Comparison of ENCODE assay signal across 23 cellular contexts in genomic region chr3:189109145-189109544, GRCh38.
"Had no signal": no experiment of that assay in that cellular context is flagged by ENCODE, and none has a peak within 500 bp of the region (broad histone marks: within the 10 kb centered on the region; RNA-seq: fewer than 3 reads in every experiment).

No MANE protein-coding gene starts in this region.

- DNase-seq: activated CD4-positive, alpha-beta T cell treated with anti-CD3 and anti-CD28 coated beads for 48 hours; activated CD4-positive, alpha-beta T cell treated with anti-CD3 and anti-CD28 coated beads, Interleukin-2, amount 50 U/mL, for 48 hours; activated CD8-positive, alpha-beta memory T cell treated with anti-CD3 and anti-CD28 coated beads for 24 hours; activated effector memory CD4-positive, alpha-beta T cell treated with anti-CD3 and anti-CD28 coated beads, Interleukin-2, amount 50 U/mL, for 16 hours; activated naive CD4-positive, alpha-beta T cell treated with anti-CD3 and anti-CD28 coated beads for 36 hours; activated naive CD8-positive, alpha-beta T cell treated with anti-CD3 and anti-CD28 coated beads for 36 hours; adrenal gland; brain microvascular endothelial cell; caudate nucleus; cortex of kidney; effector memory CD8-positive, alpha-beta T cell; heart left ventricle; left ventricle myocardium inferior; mucosa of descending colon; right lobe of liver; stimulated activated CD4-positive, alpha-beta T cell treated with anti-CD3 and anti-CD28 coated beads, Interleukin-12 subunit alpha, Interleukin-12 subunit beta, amount 100 ng/mL, for 4 hours; stimulated activated CD4-positive, alpha-beta T cell treated with anti-CD3 and anti-CD28 coated beads, Interleukin-4, amount 100 ng/mL, for 1 hour; stimulated activated naive CD8-positive, alpha-beta T cell treated with anti-CD3 and anti-CD28 coated beads, Interleukin-15, Interleukin-2, amounts not matched to agents 100 U/mL and 50 U/mL, for 24 hours; thyroid gland had no signal

- H3K4me1 ChIP-seq: adrenal gland, heart left ventricle, left ventricle myocardium inferior, right lobe of liver, thyroid gland had no signal

- H3K36me3 ChIP-seq: adrenal gland, brain microvascular endothelial cell, heart left ventricle, left ventricle myocardium inferior, neutrophil, right lobe of liver, thyroid gland had no signal

- H3K4me3 ChIP-seq: adrenal gland, heart left ventricle, left ventricle myocardium inferior, lung, mucosa of descending colon, right lobe of liver, thyroid gland had no signal

- H3K4me1 Mint-ChIP-seq: activated naive CD8-positive, alpha-beta T cell treated with anti-CD3 and anti-CD28 coated beads for 36 hours had no signal

- H3K36me3 Mint-ChIP-seq: activated naive CD8-positive, alpha-beta T cell treated with anti-CD3 and anti-CD28 coated beads for 36 hours; natural killer cell treated with Interleukin-12 subunit alpha and Interleukin-12 subunit beta and Interleukin-15 and Interleukin-18, amount 100 ng/mL, for 72 hours had no signal

- H3K9me3 Mint-ChIP-seq: activated naive CD4-positive, alpha-beta T cell treated with anti-CD3 and anti-CD28 coated beads for 36 hours; effector memory CD8-positive, alpha-beta T cell; natural killer cell treated with Interleukin-12 subunit alpha and Interleukin-12 subunit beta and Interleukin-15 and Interleukin-18, amount 100 ng/mL, for 72 hours had no signal

- H3K27me3 ChIP-seq: adrenal gland, heart left ventricle, right lobe of liver, thyroid gland had no signal

- H3K4me3 Mint-ChIP-seq: activated naive CD4-positive, alpha-beta T cell treated with anti-CD3 and anti-CD28 coated beads for 36 hours; activated naive CD8-positive, alpha-beta T cell treated with anti-CD3 and anti-CD28 coated beads for 36 hours; activated T-helper 1 cell treated with anti-CD3 and anti-CD28 coated beads, Interleukin-12 subunit alpha, Interleukin-12 subunit beta, Interleukin-2, Interleukin-4 antibody, amounts not matched to agents 30 ng/mL and 10 ng/mL and 1 ng/mL, durations not matched to agents 14 hours and 24 hours and 36 hours; effector memory CD8-positive, alpha-beta T cell; natural killer cell treated with Interleukin-12 subunit alpha and Interleukin-12 subunit beta and Interleukin-15 and Interleukin-18, amount 100 ng/mL, for 72 hours had no signal

- ATAC-seq: effector memory CD8-positive, alpha-beta T cell; heart left ventricle; mucosa of descending colon; natural killer cell treated with Interleukin-12 subunit alpha and Interleukin-12 subunit beta and Interleukin-15 and Interleukin-18, amount 100 ng/mL, for 72 hours; right lobe of liver; stimulated activated naive CD8-positive, alpha-beta T cell treated with anti-CD3 and anti-CD28 coated beads, Interleukin-15, Interleukin-2, amounts not matched to agents 100 U/mL and 50 U/mL, for 24 hours had no signal

- H3K27ac ChIP-seq: adrenal gland, brain microvascular endothelial cell, heart left ventricle, left ventricle myocardium inferior, neutrophil, right lobe of liver, thyroid gland had no signal

- H3K9me3 ChIP-seq: adrenal gland, mucosa of descending colon, neutrophil, right lobe of liver, thyroid gland had no signal

- H3K27ac Mint-ChIP-seq: activated naive CD4-positive, alpha-beta T cell treated with anti-CD3 and anti-CD28 coated beads for 36 hours; activated naive CD8-positive, alpha-beta T cell treated with anti-CD3 and anti-CD28 coated beads for 36 hours; activated T-helper 1 cell treated with anti-CD3 and anti-CD28 coated beads, Interleukin-12 subunit alpha, Interleukin-12 subunit beta, Interleukin-2, Interleukin-4 antibody, amounts not matched to agents 30 ng/mL and 10 ng/mL and 1 ng/mL, durations not matched to agents 14 hours and 24 hours and 36 hours; effector memory CD8-positive, alpha-beta T cell; natural killer cell treated with Interleukin-12 subunit alpha and Interleukin-12 subunit beta and Interleukin-15 and Interleukin-18, amount 100 ng/mL, for 72 hours had no signal
